23 cellular contexts compared by ENCODE assay signal in the genomic region with DNA sequence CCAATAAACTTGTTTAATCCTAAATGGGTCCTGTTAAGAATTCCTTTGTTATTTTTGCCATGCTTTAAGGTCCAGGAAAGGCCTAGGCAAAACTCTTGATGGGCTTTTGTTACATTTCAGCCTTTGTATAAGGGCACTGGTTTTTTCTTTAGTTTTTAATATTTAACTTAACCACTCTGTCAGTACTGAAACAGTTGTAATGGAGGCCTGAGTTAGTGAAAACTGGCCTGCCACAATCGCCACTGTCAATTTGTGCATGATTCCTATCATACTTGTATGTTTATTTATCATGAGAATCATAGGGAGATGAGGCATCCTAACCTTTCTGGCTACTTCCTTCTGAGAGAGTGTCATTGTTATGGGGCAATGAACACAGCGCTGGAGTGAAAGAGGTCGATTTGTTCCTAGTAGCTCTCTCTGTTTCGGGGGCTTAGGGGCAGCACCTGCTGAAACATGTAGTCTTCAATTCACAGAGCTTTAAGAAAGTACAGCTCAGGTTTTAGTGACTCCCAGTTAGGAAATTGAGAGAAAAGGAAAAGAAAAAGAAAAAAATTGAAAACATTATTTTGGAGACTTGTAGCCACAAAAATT.
DNase-seq lines count a peak whose midpoint lies in the region; ATAC-seq, FAIRE-seq and TF ChIP-seq lines count a peak whose summit lies in the region.
"Had no signal": no experiment of that assay in that cellular context is flagged by ENCODE, and none has a peak within 500 bp of the region (broad histone marks: within the 10 kb centered on the region; RNA-seq: fewer than 3 reads in every experiment).

No MANE protein-coding gene starts in this region.

- FAIRE-seq in D721Med (lab: Jason Lieb, UNC): no peak
- FAIRE-seq: H54, HepG2 had no signal

- H3K27ac Mint-ChIP-seq in activated CD4-positive, alpha-beta T cell treated with anti-CD3 and anti-CD28 coated beads, Interleukin-2, amount 10 ng/mL, durations not matched to agents 24 days and 14 days: no peak overlapping the region
- H3K27ac Mint-ChIP-seq in T-cell: no peak overlapping the region
- H3K27ac Mint-ChIP-seq: CD4-positive, alpha-beta memory T cell; HFFc6; T-helper 1 cell treated with Interleukin-12 subunit alpha and Interleukin-12 subunit beta and Interleukin-4 antibody, amounts not matched to agents 30 μg/mL and 1 μg/mL, for 36 hours had no signal

- H3K4me3 Mint-ChIP-seq in activated CD4-positive, alpha-beta T cell treated with anti-CD3 and anti-CD28 coated beads, Interleukin-2, amount 10 ng/mL, durations not matched to agents 24 days and 14 days: no peak overlapping the region
- no peak overlapping the region for H3K4me3 Mint-ChIP-seq in T-cell
- H3K4me3 Mint-ChIP-seq: CD4-positive, alpha-beta memory T cell; HFFc6; T-helper 1 cell treated with Interleukin-12 subunit alpha and Interleukin-12 subunit beta and Interleukin-4 antibody, amounts not matched to agents 30 μg/mL and 1 μg/mL, for 36 hours had no signal

- no peak overlapping the region for H3K23ac ChIP-seq in mesenchymal stem cell (ENCODE audit: low read length in 2 of 2)

- no peaks in the 10 kb centered on the region for H3K9me3 ChIP-seq in mesenchymal stem cell (ENCODE audit: control insufficient read depth, low read length)

- POLR2A ChIA-PET in T-cell (lab: Charles Lee): no interaction called here

- no peak overlapping the region for H2BK120ac ChIP-seq in mesenchymal stem cell (ENCODE audit: low read depth, low read length)

- H3K9me3 Mint-ChIP-seq in activated CD4-positive, alpha-beta T cell treated with anti-CD3 and anti-CD28 coated beads, Interleukin-2, amount 10 ng/mL, durations not matched to agents 24 days and 14 days: no peaks in the 10 kb centered on the region
- H3K9me3 Mint-ChIP-seq in T-cell: peaks cover 0 to 2% (median 0%) of the 10 kb centered on the region in 3 donors

- no peak overlapping the region for H4K8ac ChIP-seq in mesenchymal stem cell (ENCODE audit: low read length)

- H3K14ac ChIP-seq in mesenchymal stem cell (ENCODE audit: low read length in 2 of 2): no peak overlapping the region

- H2BK5ac ChIP-seq in mesenchymal stem cell (ENCODE audit: low read depth, low read length, poor library complexity, severe bottlenecking): no peak overlapping the region

- no peak overlapping the region for H3K27ac ChIP-seq in mesenchymal stem cell (ENCODE audit: low read length, poor library complexity, severe bottlenecking)

- no peak overlapping the region for H2BK12ac ChIP-seq in mesenchymal stem cell (ENCODE audit: low read length in 2 of 2)

- H2AK5ac ChIP-seq in mesenchymal stem cell (ENCODE audit: low read length, severe bottlenecking): no peak overlapping the region

- H2AFZ ChIP-seq in mesenchymal stem cell (ENCODE audit: low read depth, low read length): no peak overlapping the region

- no peaks in the 10 kb centered on the region for H3K36me3 ChIP-seq in mesenchymal stem cell (ENCODE audit: control insufficient read depth in 1 of 2, insufficient read depth in 2 of 2, low read depth in 1 of 2, low read length in 2 of 2)

- no peak overlapping the region for H3K9ac ChIP-seq in mesenchymal stem cell (ENCODE audit: low read length)

- DNase-seq in activated CD4-positive, alpha-beta T cell treated with anti-CD3 and anti-CD28 coated beads, Interleukin-2, amount 10 ng/mL, durations not matched to agents 24 days and 14 days: no peak
- DNase-seq in T-cell (no peak), mesenchymal stem cell (no peak), D721Med (ENCODE audit: insufficient read length, low spot score) (no peak)
- DNase-seq: 8988T; CD4-positive, alpha-beta memory T cell; DMS79; HFFc6; KG1; NCI-H1417 treated with DMSO at 0.1 percent for 48 hours; NCI-H2029 treated with DMSO at 0.1 percent for 48 hours; NCI-H2171 treated with DMSO at 0.1 percent for 48 hours; NCI-H510A; NCI-H774; RPMI8226; SIG-M5 had no signal

- no peaks in the 10 kb centered on the region for H3K27me3 Mint-ChIP-seq in activated CD4-positive, alpha-beta T cell treated with anti-CD3 and anti-CD28 coated beads, Interleukin-2, amount 10 ng/mL, durations not matched to agents 24 days and 14 days
- no peaks in the 10 kb centered on the region for H3K27me3 Mint-ChIP-seq in T-cell
- H3K27me3 Mint-ChIP-seq: CD4-positive, alpha-beta memory T cell had no signal

- TF ChIP-seq CTCF in D721Med (IDR thresholded peaks at IDR 0.05; ENCODE audit: insufficient read depth, missing control alignments): no peak

- H3K4me2 ChIP-seq in mesenchymal stem cell (ENCODE audit: low read length, poor library complexity, severe bottlenecking): no peak overlapping the region

- WGBS in mesenchymal stem cell: 85% methylated on average over 4 of the region's 4 CpGs

- CTCF ChIA-PET in T-cell (lab: Charles Lee): no interaction called here

- H3K36me3 Mint-ChIP-seq in activated CD4-positive, alpha-beta T cell treated with anti-CD3 and anti-CD28 coated beads, Interleukin-2, amount 10 ng/mL, durations not matched to agents 24 days and 14 days (ENCODE audit: low read depth): no peaks in the 10 kb centered on the region
- no peaks in the 10 kb centered on the region for H3K36me3 Mint-ChIP-seq in T-cell
- H3K36me3 Mint-ChIP-seq: CD4-positive, alpha-beta memory T cell had no signal

- ATAC-seq in GM18511 (IDR thresholded peaks at IDR 0.05; ENCODE audit: unreplicated experiment) (peak; percentile 72), GM21423 (IDR thresholded peaks at IDR 0.05; ENCODE audit: unreplicated experiment) (peak; percentile 47), HG02981 (IDR thresholded peaks at IDR 0.05; ENCODE audit: unreplicated experiment) (peak; percentile 68), HG03432 (IDR thresholded peaks at IDR 0.05; ENCODE audit: unreplicated experiment) (peak; percentile 68), T-cell (replicated peaks in 1 of 4) (no peak)
- ATAC-seq: HepG2 had no signal

- H4K91ac ChIP-seq in mesenchymal stem cell (ENCODE audit: low read length): no peak overlapping the region

- intact Hi-C loops in activated CD4-positive, alpha-beta T cell treated with anti-CD3 and anti-CD28 coated beads, Interleukin-2, amount 10 ng/mL, durations not matched to agents 24 days and 14 days (cut with micrococcal nuclease): no loop called here

- no peaks in the 10 kb centered on the region for H3K4me1 ChIP-seq in mesenchymal stem cell (ENCODE audit: control insufficient read depth, insufficient read depth, low read depth, low read length)

- H3K4me1 Mint-ChIP-seq in activated CD4-positive, alpha-beta T cell treated with anti-CD3 and anti-CD28 coated beads, Interleukin-2, amount 10 ng/mL, durations not matched to agents 24 days and 14 days: no peaks in the 10 kb centered on the region
- H3K4me1 Mint-ChIP-seq in T-cell: no peaks in the 10 kb centered on the region
- H3K4me1 Mint-ChIP-seq: CD4-positive, alpha-beta memory T cell had no signal

- H3K4ac ChIP-seq in mesenchymal stem cell (ENCODE audit: low read depth in 1 of 2, low read length in 2 of 2): no peak overlapping the region

- no peak overlapping the region for H3K18ac ChIP-seq in mesenchymal stem cell (ENCODE audit: low read depth in 1 of 2, low read length in 2 of 2)

- no peaks in the 10 kb centered on the region for H3K79me1 ChIP-seq in mesenchymal stem cell (replicated peaks; ENCODE audit: low read length, poor library complexity, severe bottlenecking)

- H2BK15ac ChIP-seq in mesenchymal stem cell (ENCODE audit: low read depth, poor library complexity, severe bottlenecking): no peak overlapping the region

- no peaks in the 10 kb centered on the region for H3K27me3 ChIP-seq in mesenchymal stem cell (ENCODE audit: control insufficient read depth in 1 of 2, insufficient read depth in 1 of 2, low read length in 2 of 2)

- no peak overlapping the region for H3K4me3 ChIP-seq in mesenchymal stem cell (ENCODE audit: insufficient read depth in 1 of 2, low read depth in 1 of 2, low read length in 2 of 2)

Comparison
In these comparisons a context has a peak if more than half of its experiments do, and no peak if none do; other contexts are left out.
1. ATAC-seq: peak in GM18511 (single experiment), GM21423 (single experiment), HG02981 (single experiment) and HG03432 (single experiment); none in T-cell (0 of 4).